ENCODE assay signal across 10 cellular contexts in genomic region chr20:48189177-48189576, GRCh38.
A peak's percentile ranks its signal among the peaks of the same experiment; 100 is the strongest.
DNase-seq lines count a peak whose midpoint lies in the region; ATAC-seq and TF ChIP-seq lines count a peak whose summit lies in the region.
"Had no signal": no experiment of that assay in that cellular context is flagged by ENCODE, and none has a peak within 500 bp of the region (broad histone marks: within the 10 kb centered on the region; RNA-seq: fewer than 3 reads in every experiment).

No MANE protein-coding gene starts in this region.

- H3K79me2 ChIP-seq in OCI-LY1 (ENCODE audit: insufficient read depth, low read length): no peaks in the 10 kb centered on the region

- H3K36me3 ChIP-seq in OCI-LY1 (ENCODE audit: insufficient read depth, low read length) (no peaks in the 10 kb centered on the region), esophagus squamous epithelium (no peaks in the 10 kb centered on the region), testis (ENCODE audit: low read depth, missing control alignments) (no peaks in the 10 kb centered on the region)

- no peaks in the 10 kb centered on the region for H4K20me1 ChIP-seq in OCI-LY1 (ENCODE audit: insufficient read depth, low read length)

- no peaks in the 10 kb centered on the region for H3F3A ChIP-seq in OCI-LY1 (ENCODE audit: insufficient read depth, low read length)

- H3K4me1 Mint-ChIP-seq in activated naive CD4-positive, alpha-beta T cell treated with anti-CD3 and anti-CD28 coated beads for 36 hours (ENCODE audit: low read depth): no peaks in the 10 kb centered on the region

- no peaks in the 10 kb centered on the region for H3K9me3 Mint-ChIP-seq in activated naive CD4-positive, alpha-beta T cell treated with anti-CD3 and anti-CD28 coated beads for 36 hours

- no peaks in the 10 kb centered on the region for H3K27me3 Mint-ChIP-seq in activated naive CD4-positive, alpha-beta T cell treated with anti-CD3 and anti-CD28 coated beads for 36 hours (ENCODE audit: low read depth)

- H3K4me2 ChIP-seq in OCI-LY1 (ENCODE audit: low read length): no peak overlapping the region

- no peak overlapping the region for H3K27ac Mint-ChIP-seq in activated naive CD4-positive, alpha-beta T cell treated with anti-CD3 and anti-CD28 coated beads for 36 hours

- H3K9me2 ChIP-seq in OCI-LY1 (ENCODE audit: low read depth, low read length): no peaks in the 10 kb centered on the region

- no peak overlapping the region for H2AFZ ChIP-seq in OCI-LY1 (ENCODE audit: low read length)

- CTCF ChIA-PET in activated naive CD4-positive, alpha-beta T cell treated with anti-CD3 and anti-CD28 coated beads for 36 hours (lab: Charles Lee): no interaction called here

- H3K27me3 ChIP-seq in OCI-LY1 (ENCODE audit: insufficient read depth, low read length) (no peaks in the 10 kb centered on the region), esophagus squamous epithelium (no peaks in the 10 kb centered on the region), testis (no peaks in the 10 kb centered on the region)

- H3K27ac ChIP-seq in OCI-LY1 (ENCODE audit: low read depth, low read length, poor library complexity, severe bottlenecking) (no peak overlapping the region), esophagus squamous epithelium (peak overlapping the region in 1 of 4 donors; percentile 79), testis (no peak overlapping the region)

- H3K4me3 Mint-ChIP-seq in activated naive CD4-positive, alpha-beta T cell treated with anti-CD3 and anti-CD28 coated beads for 36 hours: no peak overlapping the region

- H3K36me3 Mint-ChIP-seq in activated naive CD4-positive, alpha-beta T cell treated with anti-CD3 and anti-CD28 coated beads for 36 hours (ENCODE audit: low read depth): no peaks in the 10 kb centered on the region

- no peaks in the 10 kb centered on the region for H3K4me1 ChIP-seq in OCI-LY1 (ENCODE audit: insufficient read depth, low read length, severe bottlenecking)
- peaks cover 18 to 79% (median 37%) of the 10 kb centered on the region in 3 donors for H3K4me1 ChIP-seq in esophagus squamous epithelium
- H3K4me1 ChIP-seq in testis: peaks cover 3% of the 10 kb centered on the region

- H3K4me3 ChIP-seq in OCI-LY1 (ENCODE audit: low read depth, low read length, poor library complexity, severe bottlenecking) (no peak overlapping the region), esophagus squamous epithelium (no peak overlapping the region), testis (no peak overlapping the region)

- 30 to 50% methylated on average over 3 of the region's 3 CpGs for WGBS in esophagus squamous epithelium, 2 donors
- 65 to 67% methylated on average over 3 of the region's 3 CpGs for WGBS in testis, 2 donors

- H3K9ac ChIP-seq in OCI-LY1 (ENCODE audit: low read length): no peak overlapping the region

- DNase-seq in activated naive CD4-positive, alpha-beta T cell treated with anti-CD3 and anti-CD28 coated beads for 36 hours: peak; percentile 12
- no peak for DNase-seq in activated naive CD4-positive, alpha-beta T cell treated with Interleukin-2 at 50 U/mL for 16 hours
- no peak for DNase-seq in esophagus squamous epithelium (lab: John Stamatoyannopoulos, UW)
- DNase-seq in testis: peak; percentile 59
- DNase-seq in amygdala (lab: John Stamatoyannopoulos, UW): no peak
- DNase-seq in epidermal melanocyte (ENCODE audit: insufficient read length, low spot score): no peak
- DNase-seq: DMS79, NCI-H1417 treated with DMSO at 0.1 percent for 48 hours had no signal

- intact Hi-C loops in activated naive CD4-positive, alpha-beta T cell treated with anti-CD3 and anti-CD28 coated beads for 36 hours (cut with micrococcal nuclease): loop anchor here (2.0 kb wide), 1 partner anchor 462 kb away; no protein-coding TSS in a partner anchor
- intact Hi-C loops in esophagus squamous epithelium (cut with DNase I): loop anchor here (10.0 kb wide), 1 partner anchor 404 kb away; the partner anchor contains the start of gene SULF2
- intact Hi-C loops in testis (cut with DNase I; ENCODE audit: low total_unique reads): no loop called here

- H3K9me3 ChIP-seq in OCI-LY1 (ENCODE audit: low read length): no peaks in the 10 kb centered on the region
- no peaks in the 10 kb centered on the region for H3K9me3 ChIP-seq in esophagus squamous epithelium
- H3K9me3 ChIP-seq in testis: no peaks in the 10 kb centered on the region

- TF ChIP-seq CTCF in OCI-LY1 (IDR thresholded peaks at IDR 0.05; ENCODE audit: low read length) (peak; percentile 23; the same call in 1 of the 2 replicates), esophagus squamous epithelium (IDR thresholded peaks at IDR 0.05) (peak in 5 of 6 experiments; percentile 32 to 66 (median 63)), testis (IDR thresholded peaks at IDR 0.05) (peak in 2 of 3 experiments; percentile 21 to 25)

- no peak for TF ChIP-seq POLR2A in esophagus squamous epithelium (IDR thresholded peaks at IDR 0.05)
- no peak for TF ChIP-seq POLR2A in testis (IDR thresholded peaks at IDR 0.05)

- ATAC-seq in GM21717 (IDR thresholded peaks at IDR 0.05; ENCODE audit: unreplicated experiment): no peak

Comparison
In these comparisons a context has a peak if more than half of its experiments do, and no peak if none do; other contexts are left out.
1. DNase-seq: peak in activated naive CD4-positive, alpha-beta T cell treated with anti-CD3 and anti-CD28 coated beads for 36 hours (single experiment) and testis (single experiment); none in activated naive CD4-positive, alpha-beta T cell treated with Interleukin-2 at 50 U/mL for 16 hours (single experiment), esophagus squamous epithelium (single experiment), amygdala (0 of 56) and epidermal melanocyte (single experiment).
2. Peak in every context shown above with its lines, with median percentiles within 50 percentile points of each other: CTCF ChIP-seq.